Comparison of ENCODE assay signal across 12 cellular contexts in genomic region chr2:27079233-27080139, GRCh38. TPM values are rescaled to one million over a fixed set of nuclear protein-coding genes. Genes with fewer than 3 reads are reported as not detected.
A peak's percentile ranks its signal among the peaks of the same experiment; 100 is the strongest.
DNase-seq lines count a peak whose midpoint lies in the region; ATAC-seq, FAIRE-seq and TF ChIP-seq lines count a peak whose summit lies in the region.
"Had no signal": no experiment of that assay in that cellular context is flagged by ENCODE, and none has a peak within 500 bp of the region (broad histone marks: within the 10 kb centered on the region; RNA-seq: fewer than 3 reads in every experiment).

No MANE protein-coding gene starts in this region.

- H3K9me3 Mint-ChIP-seq in activated CD8-positive, alpha-beta memory T cell treated with anti-CD3 and anti-CD28 coated beads, Interleukin-2, amount 10 ng/mL, durations not matched to agents 7 days and 5 days (ENCODE audit: low read depth) = no peaks in the 10 kb centered on the region

- no peaks in the 10 kb centered on the region for H3K36me3 ChIP-seq in K562 (ENCODE audit: control insufficient read depth, insufficient read depth, low read length)
- H3K36me3 ChIP-seq in testis (ENCODE audit: low read depth, missing control alignments) = no peaks in the 10 kb centered on the region
- no peaks in the 10 kb centered on the region for H3K36me3 ChIP-seq in effector memory CD4-positive, alpha-beta T cell (ENCODE audit: control insufficient read depth, insufficient read depth, low read length)

- H3K27ac ChIP-seq in K562 (ENCODE audit: extremely low read depth, low read depth, low read length) (no peak overlapping the region), testis (peak overlapping the region; percentile 74 to 76)
- no peak overlapping the region for H3K27ac ChIP-seq in effector memory CD4-positive, alpha-beta T cell (ENCODE audit: insufficient read depth, low read length, poor library complexity, severe bottlenecking)

- H3K9ac ChIP-seq in K562 (ENCODE audit: insufficient read depth in 1 of 2, low read depth in 2 of 2, low read length in 2 of 2) = peak overlapping the region in 1 of 2 experiments; percentile 77; a peak in 2 of 4 replicates

- H3K4me1 Mint-ChIP-seq in activated CD8-positive, alpha-beta memory T cell treated with anti-CD3 and anti-CD28 coated beads, Interleukin-2, amount 10 ng/mL, durations not matched to agents 7 days and 5 days = peaks cover 41% of the 10 kb centered on the region

- H3K4me3 ChIP-seq in K562 = no peak overlapping the region
- peak overlapping the region; percentile 10 for H3K4me3 ChIP-seq in lower leg skin (ENCODE audit: low read depth, poor library complexity, severe bottlenecking)
- peak overlapping the region; percentile 55 to 68 for H3K4me3 ChIP-seq in testis
- no peak overlapping the region for H3K4me3 ChIP-seq in effector memory CD4-positive, alpha-beta T cell (ENCODE audit: insufficient read depth, low read depth, low read length, poor library complexity, severe bottlenecking)

- FAIRE-seq in K562 (lab: Jason Lieb, UNC) = no peak
- FAIRE-seq: GM12892 had no signal

- no peak for TF ChIP-seq CTCF in K562 (IDR thresholded peaks at IDR 0.05 in 2 of 3, conservative IDR thresholded peaks at IDR 0.05 in 1 of 3; ENCODE audit: insufficient read depth in 2 of 3, low read depth in 1 of 3, low read length in 3 of 3)
- TF ChIP-seq CTCF in lower leg skin (IDR thresholded peaks at IDR 0.05) = no peak
- TF ChIP-seq CTCF in testis (IDR thresholded peaks at IDR 0.05) = no peak

- H3K27me3 ChIP-seq in K562 (ENCODE audit: control insufficient read depth in 2 of 2, insufficient read depth in 2 of 2, low read length in 2 of 2) (no peaks in the 10 kb centered on the region), testis (no peaks in the 10 kb centered on the region)
- H3K27me3 ChIP-seq in effector memory CD4-positive, alpha-beta T cell (replicated peaks; ENCODE audit: control insufficient read depth, insufficient read depth, low read length, poor library complexity, severe bottlenecking) = no peaks in the 10 kb centered on the region

- H3K27ac Mint-ChIP-seq in activated CD8-positive, alpha-beta memory T cell treated with anti-CD3 and anti-CD28 coated beads, Interleukin-2, amount 10 ng/mL, durations not matched to agents 7 days and 5 days = peak overlapping the region; percentile 42

- no peaks in the 10 kb centered on the region for H3K36me3 Mint-ChIP-seq in activated CD8-positive, alpha-beta memory T cell treated with anti-CD3 and anti-CD28 coated beads, Interleukin-2, amount 10 ng/mL, durations not matched to agents 7 days and 5 days

- 85% methylated on average over 13 of the region's 14 CpGs for WGBS in K562 (ENCODE audit: insufficient coverage, low coverage, missing lambda C conversion rate)
- 64% methylated on average over 14 of the region's 14 CpGs for WGBS in lower leg skin, 2 donors
- 54% methylated on average over 13 to 14 of the region's 14 CpGs for WGBS in testis, 2 donors

- TF ChIP-seq RAD21 in K562 (CRISPR knock-in tag; conservative IDR thresholded peaks at IDR 0.05 in 1 of 2, IDR thresholded peaks at IDR 0.05 in 1 of 2) = no peak

- H3K9me1 ChIP-seq in K562 (ENCODE audit: control insufficient read depth, insufficient read depth, low read length) = peaks cover 4% of the 10 kb centered on the region

- in situ Hi-C loops in K562 (cut with MboI) = no loop called here

- BruUV-seq in K562 (replicated peaks; lab: Mats Ljungman, UMichigan) = no TSS peak

- H3K79me2 ChIP-seq in K562 (ENCODE audit: control insufficient read depth, insufficient read depth, low read length) = no peaks in the 10 kb centered on the region

- no peaks in the 10 kb centered on the region for H3K9me3 ChIP-seq in K562 (replicated peaks; ENCODE audit: control insufficient read depth, insufficient read depth, low read depth, low read length)
- no peaks in the 10 kb centered on the region for H3K9me3 ChIP-seq in testis
- H3K9me3 ChIP-seq in effector memory CD4-positive, alpha-beta T cell (ENCODE audit: control insufficient read depth, low read length) = no peaks in the 10 kb centered on the region

- intact Hi-C loops in K562 (cut with micrococcal nuclease) (loop anchor here (2.0 kb wide), 2 partner anchors 29 to 233 kb away; partner anchors contain the start of gene AGBL5), lower leg skin (cut with DNase I; ENCODE audit: low total_unique reads) (loop anchor here (5.0 kb wide), 1 partner anchor 107 kb away; the partner anchor contains the start of gene MAPRE3), testis (cut with DNase I; ENCODE audit: low total_unique reads) (loop anchor here (10.0 kb wide), 1 partner anchor 135 kb away; the partner anchor contains the start of genes ATRAID, CAD and SLC5A6)

- TF ChIP-seq EP300 in K562 (IDR thresholded peaks at IDR 0.05; ENCODE audit: low read length) = no peak

- TF ChIP-seq POLR2A in K562 (conservative IDR thresholded peaks at IDR 0.05) = no peak
- no peak for TF ChIP-seq POLR2A in lower leg skin (IDR thresholded peaks at IDR 0.05)
- TF ChIP-seq POLR2A in testis (IDR thresholded peaks at IDR 0.05) = no peak

- CTCF ChIA-PET in activated CD8-positive, alpha-beta memory T cell treated with anti-CD3 and anti-CD28 coated beads, Interleukin-2, amount 10 ng/mL, durations not matched to agents 7 days and 5 days (lab: Charles Lee) = interaction anchor here (1.7 kb wide), 1 partner anchor 29 kb away, joined by 8 read pairs; no protein-coding TSS in a partner anchor
- CTCF ChIA-PET in K562 (lab: Yijun Ruan, JAX; ENCODE audit: low intra/inter-chr PET ratio) = no interaction called here

- H3K27me3 Mint-ChIP-seq in activated CD8-positive, alpha-beta memory T cell treated with anti-CD3 and anti-CD28 coated beads, Interleukin-2, amount 10 ng/mL, durations not matched to agents 7 days and 5 days = no peaks in the 10 kb centered on the region

- ATAC-seq in activated CD8-positive, alpha-beta memory T cell treated with anti-CD3 and anti-CD28 coated beads, Interleukin-2, amount 10 ng/mL, durations not matched to agents 7 days and 5 days = no peak
- ATAC-seq in K562 = no peak

- H3K4me2 ChIP-seq in K562 (ENCODE audit: insufficient read depth, low read length) = no peak overlapping the region

- POLR2A ChIA-PET in K562 (lab: Yijun Ruan, JAX) = interaction anchor here (0.7 to 1.0 kb wide), 5 partner anchors 8 to 121 kb away, joined by 3 read pairs; no protein-coding TSS in a partner anchor

- H3K4me1 ChIP-seq in K562 (replicated peaks in 1 of 2; ENCODE audit: control insufficient read depth in 2 of 2, insufficient read depth in 2 of 2, low read length in 2 of 2) (peaks cover 63 to 65% of the 10 kb centered on the region in 2 experiments), testis (peaks cover 27% of the 10 kb centered on the region)
- H3K4me1 ChIP-seq in effector memory CD4-positive, alpha-beta T cell (ENCODE audit: control insufficient read depth, insufficient read depth, low read length, poor library complexity, severe bottlenecking) = peaks cover 25% of the 10 kb centered on the region

- H2AFZ ChIP-seq in K562 (ENCODE audit: low read depth, low read length) = peak overlapping the region; percentile 90

- no peak for DNase-seq in activated CD8-positive, alpha-beta memory T cell treated with anti-CD3 and anti-CD28 coated beads, Interleukin-2, amount 10 ng/mL, durations not matched to agents 7 days and 5 days
- no peak for DNase-seq in activated CD8-positive, alpha-beta memory T cell treated with anti-CD3 and anti-CD28 coated beads, Interleukin-2, amount 50 U/mL, for 4 hours
- DNase-seq in K562 (ENCODE audit: extremely low read depth in 1 of 4, low spot score in 3 of 4) (no peak), lower leg skin (ENCODE audit: low spot score in 2 of 2) (no peak), testis (no peak), NCI-H69 (lab: John Stamatoyannopoulos, UW) (no peak)
- DNase-seq in effector memory CD4-positive, alpha-beta T cell = no peak
- DNase-seq in activated effector memory CD4-positive, alpha-beta T cell treated with anti-CD3 and anti-CD28 coated beads, Interleukin-2, amount 50 U/mL, for 16 hours = no peak
- DNase-seq: activated effector memory CD4-positive, alpha-beta T cell treated with Interleukin-2 at 50 U/mL for 16 hours; NCI-H187 treated with DMSO at 0.1 percent for 48 hours; SW 1271 had no signal

- no peaks in the 10 kb centered on the region for H4K20me1 ChIP-seq in K562 (replicated peaks; ENCODE audit: control insufficient read depth, insufficient read depth, low read length)

- no peak overlapping the region for H3K4me3 Mint-ChIP-seq in activated CD8-positive, alpha-beta memory T cell treated with anti-CD3 and anti-CD28 coated beads, Interleukin-2, amount 10 ng/mL, durations not matched to agents 7 days and 5 days

RNA-seq across cellular contexts. Expression of gene EMILIN1, which starts 1.1 kb away (rescaled TPM):
- under 1 TPM; 0.75 to 0.79 TPM for total RNA-seq in activated CD8-positive, alpha-beta memory T cell treated with anti-CD3 and anti-CD28 coated beads, Interleukin-2, amount 10 ng/mL, durations not matched to agents 7 days and 5 days
- total RNA-seq in K562 (2011; cell fraction: chromatin; rRNA removed; ENCODE audit: low replicate concordance) = 0.26 and 1.00 TPM in 2 replicates
- total RNA-seq in K562 (2011; cell fraction: nucleolus; rRNA removed) = 1.6 and 2.0 TPM in 2 replicates
- 0.51 and 0.61 TPM in 2 replicates for total RNA-seq in K562 (2011; cell fraction: nucleoplasm; rRNA removed)
- 2.2 and 2.7 TPM in 2 replicates for total RNA-seq in K562 (2014; rRNA removed)
- 0.04 TPM in 1 of 2 replicates, not detected in the other for total RNA-seq in K562 (2014; rRNA removed; fragmentation: Illumina TruSeq; extraction: Trizol)
- 0.54 and 0.75 TPM in 2 replicates for total RNA-seq in K562 (2015; rRNA removed; fragmentation: Illumina TruSeq; extraction: Trizol)
- 1.0 and 1.5 TPM in 2 replicates for total RNA-seq in K562 (2021)
- 0.24 and 0.43 TPM in 2 replicates for polyA plus RNA-seq in K562 (2011; rRNA removed)
- polyA plus RNA-seq in K562 (2011; cell fraction: cytosol; rRNA removed) = 0.63 and 1.3 TPM in 2 replicates
- polyA plus RNA-seq in K562 (2011; cell fraction: nucleus; rRNA removed) = 1.1 and 2.4 TPM in 2 replicates
- 1.1 and 1.7 TPM in 2 replicates for polyA plus RNA-seq in K562 (2012)
- polyA plus RNA-seq in K562 (2014; fragmentation: Illumina TruSeq; extraction: Trizol) = 0.06 and 0.37 TPM in 2 replicates
- not detected for polyA plus RNA-seq in K562 (2014; fragmentation: Nextera tagmentation; extraction: Ambion mirVana)
- 0.94 and 1.1 TPM in 2 replicates for polyA plus RNA-seq in K562 (2014; rRNA removed)
- polyA minus RNA-seq in K562 (2011; rRNA and poly(A)+ RNA removed) = 0.12 and 0.25 TPM in 2 replicates
- polyA minus RNA-seq in K562 (2011; cell fraction: cytosol; rRNA and poly(A)+ RNA removed) = 0.46 and 0.67 TPM in 2 replicates
- polyA minus RNA-seq in K562 (2011; cell fraction: nucleus; rRNA and poly(A)+ RNA removed) = 0.78 and 0.94 TPM in 2 replicates
- total RNA-seq in lower leg skin = 10 to 100 TPM in 1 of 4 donors, 1 to 10 TPM in 3; 3.6 to 17.9 (median 7.9) TPM
- 10 to 100 TPM; 29.2 to 50.7 TPM for total RNA-seq in testis
- 35.9 TPM for polyA plus RNA-seq in testis (ENCODE audit: insufficient read depth, low read depth, low replicate concordance)

RNA-seq across cellular contexts. Expression of gene KHK, which starts 7.1 kb away (rescaled TPM):
- 1 to 10 TPM; 8.0 to 8.8 TPM for total RNA-seq in activated CD8-positive, alpha-beta memory T cell treated with anti-CD3 and anti-CD28 coated beads, Interleukin-2, amount 10 ng/mL, durations not matched to agents 7 days and 5 days
- 2.0 and 6.1 TPM in 2 replicates for total RNA-seq in K562 (2011; cell fraction: chromatin; rRNA removed; ENCODE audit: low replicate concordance)
- total RNA-seq in K562 (2011; cell fraction: nucleolus; rRNA removed) = 5.5 and 8.5 TPM in 2 replicates
- 5.1 and 5.5 TPM in 2 replicates for total RNA-seq in K562 (2011; cell fraction: nucleoplasm; rRNA removed)
- 5.8 and 9.8 TPM in 2 replicates for total RNA-seq in K562 (2014; rRNA removed)
- 2.4 and 3.6 TPM in 2 replicates for total RNA-seq in K562 (2014; rRNA removed; fragmentation: Illumina TruSeq; extraction: Trizol)
- total RNA-seq in K562 (2015; rRNA removed; fragmentation: Illumina TruSeq; extraction: Trizol) = 8.8 and 9.2 TPM in 2 replicates
- 10.7 and 13.2 TPM in 2 replicates for total RNA-seq in K562 (2021)
- 3.4 and 3.7 TPM in 2 replicates for polyA plus RNA-seq in K562 (2011; rRNA removed)
- polyA plus RNA-seq in K562 (2011; cell fraction: cytosol; rRNA removed) = 4.3 and 6.2 TPM in 2 replicates
- 9.1 and 9.7 TPM in 2 replicates for polyA plus RNA-seq in K562 (2011; cell fraction: nucleus; rRNA removed)
- polyA plus RNA-seq in K562 (2012) = 15.4 and 17.5 TPM in 2 replicates
- polyA plus RNA-seq in K562 (2014; fragmentation: Illumina TruSeq; extraction: Trizol) = 6.2 TPM in 2 replicates
- 1 to 10 TPM; 1.5 to 2.7 TPM for polyA plus RNA-seq in K562 (2014; fragmentation: Nextera tagmentation; extraction: Ambion mirVana)
- polyA plus RNA-seq in K562 (2014; rRNA removed) = 4.8 and 5.2 TPM in 2 replicates
- 2.0 and 2.2 TPM in 2 replicates for polyA minus RNA-seq in K562 (2011; rRNA and poly(A)+ RNA removed)
- polyA minus RNA-seq in K562 (2011; cell fraction: cytosol; rRNA and poly(A)+ RNA removed) = 5.2 and 6.2 TPM in 2 replicates
- polyA minus RNA-seq in K562 (2011; cell fraction: nucleus; rRNA and poly(A)+ RNA removed) = 3.3 and 3.4 TPM in 2 replicates
- 10 to 100 TPM in 1 of 4 donors, 1 to 10 TPM in 3; 2.5 to 10.4 (median 3.3) TPM for total RNA-seq in lower leg skin
- 10 to 100 TPM in 1 of 2 donors, 1 to 10 TPM in 1; 5.3 to 13.4 TPM for total RNA-seq in testis
- polyA plus RNA-seq in testis (ENCODE audit: insufficient read depth, low read depth, low replicate concordance) = 11.5 TPM

RNA-seq across cellular contexts. Expression of gene OST4, which starts 8.0 kb away (rescaled TPM):
- 100 to 1,000 TPM; 248 to 318 TPM for total RNA-seq in activated CD8-positive, alpha-beta memory T cell treated with anti-CD3 and anti-CD28 coated beads, Interleukin-2, amount 10 ng/mL, durations not matched to agents 7 days and 5 days
- total RNA-seq in K562 (2011; cell fraction: chromatin; rRNA removed; ENCODE audit: low replicate concordance) = 32.9 and 75.2 TPM in 2 replicates
- 76.6 and 92.2 TPM in 2 replicates for total RNA-seq in K562 (2011; cell fraction: nucleolus; rRNA removed)
- total RNA-seq in K562 (2011; cell fraction: nucleoplasm; rRNA removed) = 88.9 and 136 TPM in 2 replicates
- 186 and 199 TPM in 2 replicates for total RNA-seq in K562 (2014; rRNA removed)
- 263 and 292 TPM in 2 replicates for total RNA-seq in K562 (2014; rRNA removed; fragmentation: Illumina TruSeq; extraction: Trizol)
- 335 and 366 TPM in 2 replicates for total RNA-seq in K562 (2015; rRNA removed; fragmentation: Illumina TruSeq; extraction: Trizol)
- total RNA-seq in K562 (2021) = 239 and 266 TPM in 2 replicates
- 328 and 435 TPM in 2 replicates for polyA plus RNA-seq in K562 (2011; rRNA removed)
- 794 and 995 TPM in 2 replicates for polyA plus RNA-seq in K562 (2011; cell fraction: cytosol; rRNA removed)
- polyA plus RNA-seq in K562 (2011; cell fraction: nucleus; rRNA removed) = 204 and 270 TPM in 2 replicates
- 363 and 494 TPM in 2 replicates for polyA plus RNA-seq in K562 (2012)
- polyA plus RNA-seq in K562 (2014; fragmentation: Illumina TruSeq; extraction: Trizol) = 503 and 545 TPM in 2 replicates
- polyA plus RNA-seq in K562 (2014; fragmentation: Nextera tagmentation; extraction: Ambion mirVana) = 1,000 to 10,000 TPM; 1,144 to 1,155 TPM
- polyA plus RNA-seq in K562 (2014; rRNA removed) = 355 and 369 TPM in 2 replicates
- 170 and 193 TPM in 2 replicates for polyA minus RNA-seq in K562 (2011; rRNA and poly(A)+ RNA removed)
- polyA minus RNA-seq in K562 (2011; cell fraction: cytosol; rRNA and poly(A)+ RNA removed) = 371 and 384 TPM in 2 replicates
- 63.4 and 99.5 TPM in 2 replicates for polyA minus RNA-seq in K562 (2011; cell fraction: nucleus; rRNA and poly(A)+ RNA removed)
- total RNA-seq in lower leg skin = 100 to 1,000 TPM; 144 to 236 (median 195) TPM
- total RNA-seq in testis = 100 to 1,000 TPM; 220 to 262 TPM
- 297 TPM for polyA plus RNA-seq in testis (ENCODE audit: insufficient read depth, low read depth, low replicate concordance)

RNA-seq across cellular contexts. Expression of gene AGBL5, which starts 28.0 kb away (rescaled TPM):
- total RNA-seq in activated CD8-positive, alpha-beta memory T cell treated with anti-CD3 and anti-CD28 coated beads, Interleukin-2, amount 10 ng/mL, durations not matched to agents 7 days and 5 days = 10 to 100 TPM; 13.8 to 15.1 TPM
- total RNA-seq in K562 (2011; cell fraction: chromatin; rRNA removed; ENCODE audit: low replicate concordance) = 40.2 and 80.6 TPM in 2 replicates
- 34.5 and 47.0 TPM in 2 replicates for total RNA-seq in K562 (2011; cell fraction: nucleolus; rRNA removed)
- 34.2 and 36.7 TPM in 2 replicates for total RNA-seq in K562 (2011; cell fraction: nucleoplasm; rRNA removed)
- 26.2 and 30.3 TPM in 2 replicates for total RNA-seq in K562 (2014; rRNA removed)
- total RNA-seq in K562 (2014; rRNA removed; fragmentation: Illumina TruSeq; extraction: Trizol) = 25.8 and 26.4 TPM in 2 replicates
- total RNA-seq in K562 (2015; rRNA removed; fragmentation: Illumina TruSeq; extraction: Trizol) = 28.7 and 29.1 TPM in 2 replicates
- 37.6 and 40.3 TPM in 2 replicates for total RNA-seq in K562 (2021)
- 48.3 and 52.7 TPM in 2 replicates for polyA plus RNA-seq in K562 (2011; rRNA removed)
- polyA plus RNA-seq in K562 (2011; cell fraction: cytosol; rRNA removed) = 61.4 and 68.7 TPM in 2 replicates
- polyA plus RNA-seq in K562 (2011; cell fraction: nucleus; rRNA removed) = 59.7 and 61.5 TPM in 2 replicates
- 33.2 and 62.0 TPM in 2 replicates for polyA plus RNA-seq in K562 (2012)
- polyA plus RNA-seq in K562 (2014; fragmentation: Illumina TruSeq; extraction: Trizol) = 49.5 and 52.3 TPM in 2 replicates
- polyA plus RNA-seq in K562 (2014; fragmentation: Nextera tagmentation; extraction: Ambion mirVana) = 1 to 10 TPM; 3.3 to 6.3 TPM
- 24.9 and 33.8 TPM in 2 replicates for polyA plus RNA-seq in K562 (2014; rRNA removed)
- 42.1 and 50.9 TPM in 2 replicates for polyA minus RNA-seq in K562 (2011; rRNA and poly(A)+ RNA removed)
- 22.4 and 26.2 TPM in 2 replicates for polyA minus RNA-seq in K562 (2011; cell fraction: cytosol; rRNA and poly(A)+ RNA removed)
- polyA minus RNA-seq in K562 (2011; cell fraction: nucleus; rRNA and poly(A)+ RNA removed) = 20.7 and 27.2 TPM in 2 replicates
- 10 to 100 TPM in 3 of 4 donors, 1 to 10 TPM in 1; 9.4 to 17.0 (median 16.4) TPM for total RNA-seq in lower leg skin
- 100 to 1,000 TPM; 227 to 294 TPM for total RNA-seq in testis
- polyA plus RNA-seq in testis (ENCODE audit: insufficient read depth, low read depth, low replicate concordance) = 784 TPM

RNA-seq across cellular contexts. Expression of gene CGREF1, which starts 39.4 kb away (rescaled TPM):
- total RNA-seq in activated CD8-positive, alpha-beta memory T cell treated with anti-CD3 and anti-CD28 coated beads, Interleukin-2, amount 10 ng/mL, durations not matched to agents 7 days and 5 days = 1 to 10 TPM; 1.1 to 2.5 TPM
- total RNA-seq in K562 (2011; cell fraction: chromatin; rRNA removed; ENCODE audit: low replicate concordance) = 0.33 and 1.5 TPM in 2 replicates
- 0.33 and 0.39 TPM in 2 replicates for total RNA-seq in K562 (2011; cell fraction: nucleolus; rRNA removed)
- 0.99 TPM in 1 of 2 replicates, not detected in the other for total RNA-seq in K562 (2011; cell fraction: nucleoplasm; rRNA removed)
- total RNA-seq in K562 (2014; rRNA removed) (0.50 and 0.53 TPM in 2 replicates), K562 (2014; rRNA removed; fragmentation: Illumina TruSeq; extraction: Trizol) (0.29 and 0.33 TPM in 2 replicates), K562 (2015; rRNA removed; fragmentation: Illumina TruSeq; extraction: Trizol) (0.22 and 0.41 TPM in 2 replicates), K562 (2021) (0.44 and 0.72 TPM in 2 replicates), lower leg skin (1 to 10 TPM in 1 of 4 donors, under 1 TPM in 3; 0.34 to 2.1 (median 0.48) TPM), testis (10 to 100 TPM in 1 of 2 donors, 1 to 10 TPM in 1; 6.6 to 11.1 TPM)
- polyA plus RNA-seq in K562 (2011; rRNA removed) (0.24 and 0.49 TPM in 2 replicates), K562 (2014; fragmentation: Illumina TruSeq; extraction: Trizol) (0.37 and 0.42 TPM in 2 replicates), K562 (2014; fragmentation: Nextera tagmentation; extraction: Ambion mirVana) (under 1 TPM; 0.07 to 0.10 TPM), K562 (2014; rRNA removed) (0.41 and 0.88 TPM in 2 replicates), testis (ENCODE audit: insufficient read depth, low read depth, low replicate concordance) (7.4 TPM)
- polyA plus RNA-seq in K562 (2011; cell fraction: cytosol; rRNA removed) = 0.07 and 0.19 TPM in 2 replicates
- polyA plus RNA-seq in K562 (2011; cell fraction: nucleus; rRNA removed) = 0.46 and 0.48 TPM in 2 replicates
- 0.38 and 0.65 TPM in 2 replicates for polyA plus RNA-seq in K562 (2012)
- 0.11 TPM in 1 of 2 replicates, not detected in the other for polyA minus RNA-seq in K562 (2011; rRNA and poly(A)+ RNA removed)
- polyA minus RNA-seq in K562 (2011; cell fraction: cytosol; rRNA and poly(A)+ RNA removed) = not detected in 2 replicates
- polyA minus RNA-seq in K562 (2011; cell fraction: nucleus; rRNA and poly(A)+ RNA removed) = 0.22 and 0.54 TPM in 2 replicates

Comparison
In these comparisons a context has a peak if more than half of its experiments do, and no peak if none do; other contexts are left out.
1. H3K27ac ChIP-seq: peak in testis (2 of 2); none in K562 (single experiment) and effector memory CD4-positive, alpha-beta T cell (single experiment).
2. H3K4me3 ChIP-seq: peak in lower leg skin (single experiment) and testis (2 of 2); none in K562 (single experiment) and effector memory CD4-positive, alpha-beta T cell (single experiment).